17 cellular contexts compared by ENCODE assay signal in the genomic region with DNA sequence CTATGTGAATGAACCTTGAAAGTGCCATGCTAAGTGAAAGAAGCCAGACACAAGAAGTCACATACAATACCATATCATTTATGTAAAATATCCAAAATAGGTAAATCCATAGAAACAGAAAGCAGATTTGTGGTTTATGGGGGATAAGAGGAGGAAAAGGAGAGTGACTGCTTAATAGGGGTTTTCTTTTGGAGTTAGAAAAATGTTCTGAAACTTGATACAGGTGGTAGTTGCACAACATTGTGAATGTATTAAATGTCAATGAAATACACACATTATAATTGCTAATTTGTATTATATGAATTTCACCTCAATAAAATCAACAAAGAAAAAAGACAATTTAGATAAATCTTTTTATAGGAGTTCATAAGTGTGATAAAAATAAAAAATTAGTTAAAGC. TPM values are rescaled to one million over a fixed set of nuclear protein-coding genes. Genes with fewer than 3 reads are reported as not detected.
DNase-seq lines count a peak whose midpoint lies in the region; ATAC-seq, FAIRE-seq and TF ChIP-seq lines count a peak whose summit lies in the region.
"Had no signal": no experiment of that assay in that cellular context is flagged by ENCODE, and none has a peak within 500 bp of the region (broad histone marks: within the 10 kb centered on the region; RNA-seq: fewer than 3 reads in every experiment).

No MANE protein-coding gene starts in this region.

- H3K4me3 ChIP-seq in adipocyte (ENCODE audit: low read length) (no peak overlapping the region), kidney (ENCODE audit: low read length in 2 of 2) (no peak overlapping the region)

- H3K9me3 Mint-ChIP-seq in activated CD4-positive, alpha-beta memory T cell treated with anti-CD3 and anti-CD28 coated beads, Interleukin-2, amount 10 ng/mL, durations not matched to agents 7 days and 5 days, result no peaks in the 10 kb centered on the region
- H3K9me3 Mint-ChIP-seq: CD4-positive, alpha-beta T cell; HFFc6; IgD-negative memory B cell had no signal

- peak; percentile 59 for DNase-seq in adipocyte (ENCODE audit: low read depth)
- DNase-seq in fibroblast of gingiva (ENCODE audit: low read depth), result peak; percentile 13
- DNase-seq in kidney, result no peak
- no peak for DNase-seq in SIG-M5 treated with dmso at 0.1 percent for 504 hours (lab: John Stamatoyannopoulos, UW; ENCODE audit: unreplicated experiment)
- no peak for DNase-seq in activated CD4-positive, alpha-beta memory T cell treated with anti-CD3 and anti-CD28 coated beads, Interleukin-2, amount 10 ng/mL, durations not matched to agents 7 days and 5 days
- DNase-seq: C1 segment of cervical spinal cord; Calu3; CD4-positive, alpha-beta T cell; DMS 273 treated with DMSO at 0.1 percent for 48 hours; HCEC 1CT; HFFc6 had no signal

- no peak for TF ChIP-seq EP300 in Ishikawa (IDR thresholded peaks at IDR 0.05; ENCODE audit: borderline replicate concordance)

- no peak overlapping the region for H3K27ac Mint-ChIP-seq in activated CD4-positive, alpha-beta memory T cell treated with anti-CD3 and anti-CD28 coated beads, Interleukin-2, amount 10 ng/mL, durations not matched to agents 7 days and 5 days
- H3K27ac Mint-ChIP-seq: B cell; CD4-positive, alpha-beta T cell; HFFc6; IgD-negative memory B cell had no signal

- no peak overlapping the region for H3K9ac ChIP-seq in adipocyte (ENCODE audit: low read length)
- no peak overlapping the region for H3K9ac ChIP-seq in kidney (ENCODE audit: low read length in 2 of 2)

- TF ChIP-seq CTCF in kidney (IDR thresholded peaks at IDR 0.05; ENCODE audit: borderline replicate concordance, extremely low read depth, insufficient read depth), result no peak

- no peaks in the 10 kb centered on the region for H3K27me3 Mint-ChIP-seq in activated CD4-positive, alpha-beta memory T cell treated with anti-CD3 and anti-CD28 coated beads, Interleukin-2, amount 10 ng/mL, durations not matched to agents 7 days and 5 days
- H3K27me3 Mint-ChIP-seq: B cell; CD4-positive, alpha-beta T cell; IgD-negative memory B cell had no signal

- peaks cover 4% of the 10 kb centered on the region for H3K4me1 ChIP-seq in adipocyte (ENCODE audit: control insufficient read depth, insufficient read depth, low read length)
- H3K4me1 ChIP-seq in kidney (ENCODE audit: control insufficient read depth in 1 of 2, insufficient read depth in 1 of 2, low read depth in 1 of 2, low read length in 2 of 2), result no peaks in the 10 kb centered on the region

- ATAC-seq in HG02678 (IDR thresholded peaks at IDR 0.05; ENCODE audit: unreplicated experiment) (peak; percentile 48), HG03520 (IDR thresholded peaks at IDR 0.05; ENCODE audit: unreplicated experiment) (no peak)

- CTCF ChIA-PET in activated CD4-positive, alpha-beta memory T cell treated with anti-CD3 and anti-CD28 coated beads, Interleukin-2, amount 10 ng/mL, durations not matched to agents 7 days and 5 days (lab: Charles Lee), result no interaction called here

- H3K27ac ChIP-seq in kidney (ENCODE audit: low read depth in 2 of 2, low read length in 2 of 2), result no peak overlapping the region

- no peak overlapping the region for H3K4me3 Mint-ChIP-seq in activated CD4-positive, alpha-beta memory T cell treated with anti-CD3 and anti-CD28 coated beads, Interleukin-2, amount 10 ng/mL, durations not matched to agents 7 days and 5 days
- H3K4me3 Mint-ChIP-seq: B cell; CD4-positive, alpha-beta T cell; HFFc6; IgD-negative memory B cell had no signal

- intact Hi-C loops in kidney (cut with DNase I), result no loop called here

- H3K9me3 ChIP-seq in adipocyte (ENCODE audit: control insufficient read depth, low read length), result no peaks in the 10 kb centered on the region
- no peaks in the 10 kb centered on the region for H3K9me3 ChIP-seq in kidney (ENCODE audit: control insufficient read depth in 1 of 2, low read length in 2 of 2)

- no peak for FAIRE-seq in kidney (lab: Jason Lieb, UNC)
- FAIRE-seq: A204.1 had no signal

- H3K36me3 ChIP-seq in adipocyte (ENCODE audit: control insufficient read depth, insufficient read depth, low read length, severe bottlenecking) (no peaks in the 10 kb centered on the region), kidney (ENCODE audit: control insufficient read depth in 1 of 2, insufficient read depth in 2 of 2, low read length in 2 of 2) (no peaks in the 10 kb centered on the region)

- H3K27me3 ChIP-seq in adipocyte (replicated peaks; ENCODE audit: control insufficient read depth, insufficient read depth, low read length), result no peaks in the 10 kb centered on the region

- H3K4me1 Mint-ChIP-seq in activated CD4-positive, alpha-beta memory T cell treated with anti-CD3 and anti-CD28 coated beads, Interleukin-2, amount 10 ng/mL, durations not matched to agents 7 days and 5 days, result peaks cover 10% of the 10 kb centered on the region

- TF ChIP-seq RAD21 in Ishikawa (IDR thresholded peaks at IDR 0.05; ENCODE audit: low read depth), result no peak

- POLR2A ChIA-PET in activated CD4-positive, alpha-beta memory T cell treated with anti-CD3 and anti-CD28 coated beads, Interleukin-2, amount 10 ng/mL, durations not matched to agents 7 days and 5 days (lab: Charles Lee), result no interaction called here

- H3K36me3 Mint-ChIP-seq in activated CD4-positive, alpha-beta memory T cell treated with anti-CD3 and anti-CD28 coated beads, Interleukin-2, amount 10 ng/mL, durations not matched to agents 7 days and 5 days (ENCODE audit: low read depth), result peaks cover 6% of the 10 kb centered on the region

TF ChIP-seq in Ishikawa, 13 proteins besides CTCF, POLR2A, EP300 and RAD21:
- TF ChIP-seq CEBPB (IDR thresholded peaks at IDR 0.05), result peak; percentile 81
- no peak for TF ChIP-seq FOXM1 (IDR thresholded peaks at IDR 0.05; ENCODE audit: borderline replicate concordance, low read depth)

RNA-seq across cellular contexts. Expression of a gene that starts 37.1 kb away (rescaled TPM):
- total RNA-seq in kidney, result 28.6 TPM
- polyA plus RNA-seq in kidney (ENCODE audit: insufficient read depth, low read depth, low replicate concordance), result 22.2 TPM
- 10 to 100 TPM; 40.7 to 41.5 TPM for total RNA-seq in activated CD4-positive, alpha-beta memory T cell treated with anti-CD3 and anti-CD28 coated beads, Interleukin-2, amount 10 ng/mL, durations not matched to agents 7 days and 5 days

Comparison
In these comparisons a context has a peak if more than half of its experiments do, and no peak if none do; other contexts are left out.
1. DNase-seq: peak in adipocyte (single experiment) and fibroblast of gingiva (single experiment); none in kidney (single experiment), SIG-M5 treated with dmso at 0.1 percent for 504 hours (single experiment) and activated CD4-positive, alpha-beta memory T cell treated with anti-CD3 and anti-CD28 coated beads, Interleukin-2, amount 10 ng/mL, durations not matched to agents 7 days and 5 days (single experiment).